ENCODE assay signal across 8 cellular contexts in genomic region chr19:38848299-38849146, GRCh38. TPM values are rescaled to one million over a fixed set of nuclear protein-coding genes. Genes with fewer than 3 reads are reported as not detected.
DNase-seq lines count a peak whose midpoint lies in the region; ATAC-seq, FAIRE-seq and TF ChIP-seq lines count a peak whose summit lies in the region.

No MANE protein-coding gene starts in this region.

- peak overlapping the region; percentile 76 for H3K4me3 ChIP-seq in AG10803 (ENCODE audit: low read length)
- H3K4me3 ChIP-seq in Jurkat, Clone E6-1 (ENCODE audit: low read length), result peak overlapping the region; percentile 58

- FAIRE-seq in D721Med (lab: Jason Lieb, UNC), result no peak

- H3K27ac ChIP-seq in cingulate gyrus (ENCODE audit: low read depth, low read length), result peak overlapping the region; percentile 75

- TF ChIP-seq CTCF in AG10803 (conservative IDR thresholded peaks at IDR 0.05; ENCODE audit: low read length) (no peak), D721Med (IDR thresholded peaks at IDR 0.05; ENCODE audit: insufficient read depth, missing control alignments) (no peak)

- no peak for DNase-seq in AG10803 (ENCODE audit: low read depth)
- DNase-seq in Jurkat, Clone E6-1 (ENCODE audit: low read depth, low spot score), result no peak
- peak; percentile 66 for DNase-seq in myocyte (ENCODE audit: low read depth)
- DNase-seq in H4 (ENCODE audit: low spot score), result no peak
- no peak for DNase-seq in D721Med (ENCODE audit: insufficient read length, low spot score)
- no peak for DNase-seq in stimulated activated naive CD4-positive, alpha-beta T cell treated with Interleukin-2 at 50 U/mL for 16 hours (lab: John Stamatoyannopoulos, UW)

- no peak for ATAC-seq in HG02938 (IDR thresholded peaks at IDR 0.05; ENCODE audit: unreplicated experiment)

RNA-seq across cellular contexts. Expression of gene HNRNPL, which starts 1.3 kb away (rescaled TPM):
- 688 TPM for polyA plus RNA-seq in Jurkat, Clone E6-1 (2012; ENCODE audit: insufficient read depth, insufficient read length)
- 218 and 220 TPM in 2 replicates for total RNA-seq in myocyte
- polyA plus RNA-seq in myocyte (2012), result 213 TPM
- 249 and 281 TPM in 2 replicates for total RNA-seq in H4 (2014; rRNA removed; shearing (Covaris generic))

RNA-seq across cellular contexts. Expression of gene ECH1, which starts 16.9 kb away (rescaled TPM):
- 301 TPM for polyA plus RNA-seq in Jurkat, Clone E6-1 (2012; ENCODE audit: insufficient read depth, insufficient read length)
- total RNA-seq in myocyte, result 78.4 and 81.9 TPM in 2 replicates
- polyA plus RNA-seq in myocyte (2012), result 163 TPM
- 73.8 and 108 TPM in 2 replicates for total RNA-seq in H4 (2014; rRNA removed; shearing (Covaris generic))

RNA-seq across cellular contexts. Expression of gene RINL, which starts 29.6 kb away (rescaled TPM):
- 19.9 TPM for polyA plus RNA-seq in Jurkat, Clone E6-1 (2012; ENCODE audit: insufficient read depth, insufficient read length)
- total RNA-seq in myocyte, result 8.3 and 20.6 TPM in 2 replicates
- 5.4 TPM for polyA plus RNA-seq in myocyte (2012)
- 0.23 and 1.2 TPM in 2 replicates for total RNA-seq in H4 (2014; rRNA removed; shearing (Covaris generic))

RNA-seq across cellular contexts. Expression of gene LGALS4, which starts 35.8 kb away (rescaled TPM):
- polyA plus RNA-seq in Jurkat, Clone E6-1 (2012; ENCODE audit: insufficient read depth, insufficient read length), result 2.3 TPM
- total RNA-seq in myocyte, result not detected in 2 replicates
- 0.43 TPM for polyA plus RNA-seq in myocyte (2012)
- 0.54 and 1.3 TPM in 2 replicates for total RNA-seq in H4 (2014; rRNA removed; shearing (Covaris generic))

RNA-seq across cellular contexts. Expression of gene SIRT2, which starts 50.9 kb away (rescaled TPM):
- 45.5 TPM for polyA plus RNA-seq in Jurkat, Clone E6-1 (2012; ENCODE audit: insufficient read depth, insufficient read length)
- 1,616 and 2,451 TPM in 2 replicates for total RNA-seq in myocyte
- 347 TPM for polyA plus RNA-seq in myocyte (2012)
- total RNA-seq in H4 (2014; rRNA removed; shearing (Covaris generic)), result 64.6 and 74.6 TPM in 2 replicates
